In genomic region chr10:1348773-1349050, GRCh38 we compare ENCODE assay signal across 18 cellular contexts.
DNase-seq lines count a peak whose midpoint lies in the region; ATAC-seq and TF ChIP-seq lines count a peak whose summit lies in the region.
"Had no signal": no experiment of that assay in that cellular context is flagged by ENCODE, and none has a peak within 500 bp of the region (broad histone marks: within the 10 kb centered on the region; RNA-seq: fewer than 3 reads in every experiment).

No MANE protein-coding gene starts in this region.

- peak overlapping the region; percentile 84; the same call in 1 of the 2 replicates for H3K14ac ChIP-seq in H9 (ENCODE audit: insufficient read depth, low read length)

- no peak overlapping the region for H2BK120ac ChIP-seq in H9 (ENCODE audit: low read depth, low read length, poor library complexity, severe bottlenecking)

- H3K4me2 ChIP-seq in BLaER1 (peak overlapping the region; percentile 80), H9 (ENCODE audit: insufficient read depth, insufficient read length, low read length) (no peak overlapping the region)

- no peak overlapping the region for H3K4me3 Mint-ChIP-seq in H9
- no peak overlapping the region for H3K4me3 Mint-ChIP-seq in endodermal cell
- no peak overlapping the region for H3K4me3 Mint-ChIP-seq in stimulated activated effector memory CD8-positive, alpha-beta T cell treated with anti-CD3 and anti-CD28 coated beads, Interleukin-12 subunit alpha, Interleukin-12 subunit beta, amount 100 ng/mL, for 72 hours
- H3K4me3 Mint-ChIP-seq: CD4-positive, CD25-positive, alpha-beta regulatory T cell had no signal

- no peak for TF ChIP-seq CTCF in H9 (conservative IDR thresholded peaks at IDR 0.05)
- TF ChIP-seq CTCF in endodermal cell (conservative IDR thresholded peaks at IDR 0.05), result no peak
- no peak for TF ChIP-seq CTCF in body of pancreas (IDR thresholded peaks at IDR 0.05)

- no peak overlapping the region for H3T11ph ChIP-seq in H9 (ENCODE audit: low read length)

- H2AK5ac ChIP-seq in H9 (ENCODE audit: insufficient read length, low read length), result no peak overlapping the region

- no peaks in the 10 kb centered on the region for H3K79me1 ChIP-seq in H9 (ENCODE audit: insufficient read depth, low read depth, low read length, poor library complexity, severe bottlenecking)

- H2BK5ac ChIP-seq in H9 (ENCODE audit: insufficient read length, low read length), result no peak overlapping the region

- H3K23me2 ChIP-seq in H9 (ENCODE audit: insufficient read length, low read depth, low read length, poor library complexity, severe bottlenecking), result no peaks in the 10 kb centered on the region

- H2BK15ac ChIP-seq in H9 (ENCODE audit: low read depth, low read length), result no peak overlapping the region

- H3K36me3 ChIP-seq in BLaER1 (no peaks in the 10 kb centered on the region), endodermal cell (ENCODE audit: control insufficient read depth, insufficient read depth, low read length) (no peaks in the 10 kb centered on the region), body of pancreas (replicated peaks in 1 of 2; ENCODE audit: insufficient read depth in 1 of 2, low read depth in 2 of 2) (no peaks in the 10 kb centered on the region)

- H3K9me3 ChIP-seq in BLaER1 (no peaks in the 10 kb centered on the region), H9 (ENCODE audit: control insufficient read depth, low read depth, low read length) (no peaks in the 10 kb centered on the region), endodermal cell (ENCODE audit: control insufficient read depth, low read length) (no peaks in the 10 kb centered on the region), body of pancreas (no peaks in the 10 kb centered on the region)
- H3K9me3 ChIP-seq: Caco-2 had no signal

- WGBS in H9 (ENCODE audit: extremely low coverage, insufficient read length, low lambda C conversion rate), result no CpG with 5 or more reads among the region's 5 CpGs
- 86% methylated on average over 5 of the region's 5 CpGs; no CpG with 5 or more reads in 1 of the 2 experiments for WGBS in endodermal cell (ENCODE audit: insufficient coverage in 1 of 2, insufficient read length in 1 of 2), 2 experiments
- 54 to 81% methylated on average over 5 of the region's 5 CpGs for WGBS in body of pancreas, 2 donors

- no peaks in the 10 kb centered on the region for H3K79me2 ChIP-seq in H9 (ENCODE audit: insufficient read depth, low read length)

- H4K91ac ChIP-seq in H9 (ENCODE audit: insufficient read length, low read depth, low read length), result no peak overlapping the region

- no peak overlapping the region for H3K4ac ChIP-seq in H9 (ENCODE audit: low read depth, low read length)

- H4K5ac ChIP-seq in H9 (ENCODE audit: insufficient read length, low read depth, low read length), result no peak overlapping the region

- H3K36me3 Mint-ChIP-seq in H9 (ENCODE audit: insufficient read depth in 1 of 3, low read depth in 3 of 3) (no peaks in the 10 kb centered on the region), endodermal cell (ENCODE audit: low read depth) (no peaks in the 10 kb centered on the region)
- no peaks in the 10 kb centered on the region for H3K36me3 Mint-ChIP-seq in stimulated activated effector memory CD8-positive, alpha-beta T cell treated with anti-CD3 and anti-CD28 coated beads, Interleukin-12 subunit alpha, Interleukin-12 subunit beta, amount 100 ng/mL, for 72 hours
- H3K36me3 Mint-ChIP-seq: CD4-positive, CD25-positive, alpha-beta regulatory T cell; CD8-positive, alpha-beta memory T cell had no signal

- H3K27me3 ChIP-seq in BLaER1 (no peaks in the 10 kb centered on the region), H9 (ENCODE audit: insufficient read depth, low read length) (no peaks in the 10 kb centered on the region), endodermal cell (ENCODE audit: control insufficient read depth, insufficient read depth, low read length, poor library complexity, severe bottlenecking) (no peaks in the 10 kb centered on the region), body of pancreas (no peaks in the 10 kb centered on the region)

- H4K20me1 ChIP-seq in BLaER1 (peaks cover 44% of the 10 kb centered on the region), H9 (ENCODE audit: control insufficient read depth, insufficient read depth, insufficient read length) (no peaks in the 10 kb centered on the region)

- H3K27ac Mint-ChIP-seq in H9 (no peak overlapping the region; a peak in 1 of 7 replicates), endodermal cell (peak overlapping the region; percentile 69)
- H3K27ac Mint-ChIP-seq in stimulated activated effector memory CD8-positive, alpha-beta T cell treated with anti-CD3 and anti-CD28 coated beads, Interleukin-12 subunit alpha, Interleukin-12 subunit beta, amount 100 ng/mL, for 72 hours, result no peak overlapping the region
- H3K27ac Mint-ChIP-seq: CD4-positive, CD25-positive, alpha-beta regulatory T cell; CD8-positive, alpha-beta memory T cell had no signal

- H3K4me1 ChIP-seq in BLaER1 (peaks cover 20% of the 10 kb centered on the region), H9 (ENCODE audit: insufficient read depth, low read length) (no peaks in the 10 kb centered on the region), endodermal cell (ENCODE audit: control insufficient read depth, insufficient read depth, low read length) (peaks cover 4% of the 10 kb centered on the region), body of pancreas (no peaks in the 10 kb centered on the region)
- H3K4me1 ChIP-seq: Caco-2 had no signal

- H2BK12ac ChIP-seq in H9 (ENCODE audit: insufficient read length, low read depth, low read length), result no peak overlapping the region

- no peak for TF ChIP-seq POLR2A in GM18505 (IDR thresholded peaks at IDR 0.05; ENCODE audit: borderline replicate concordance, extremely low read depth, insufficient read depth, insufficient read length)
- no peak for TF ChIP-seq POLR2A in body of pancreas (IDR thresholded peaks at IDR 0.05)

- DNase-seq in H9 (no peak), endodermal cell (peak; percentile 79), body of pancreas (no peak), SHP77 treated with DMSO at 0.1 percent for 48 hours (lab: John Stamatoyannopoulos, UW) (no peak)
- DNase-seq in stimulated activated effector memory CD8-positive, alpha-beta T cell treated with anti-CD3 and anti-CD28 coated beads, Interleukin-12 subunit alpha, Interleukin-12 subunit beta, amount 100 ng/mL, for 72 hours (ENCODE audit: low spot score in 2 of 2), result no peak
- DNase-seq: 8988T; C1 segment of cervical spinal cord; Caco-2; CD4-positive, CD25-positive, alpha-beta regulatory T cell; CD8-positive, alpha-beta memory T cell; DMS153; DMS79; GF-D8; GM23248; KG1 had no signal

- ATAC-seq in stimulated activated effector memory CD8-positive, alpha-beta T cell treated with anti-CD3 and anti-CD28 coated beads, Interleukin-12 subunit alpha, Interleukin-12 subunit beta, amount 100 ng/mL, for 72 hours, result peak; percentile 13
- ATAC-seq in GM18505 (IDR thresholded peaks at IDR 0.05; ENCODE audit: unreplicated experiment) (no peak), body of pancreas (no peak)
- ATAC-seq: HCT116 had no signal

- peaks cover 17 to 21% of the 10 kb centered on the region in 2 experiments for H3K4me1 Mint-ChIP-seq in H9
- H3K4me1 Mint-ChIP-seq in endodermal cell, result peaks cover 7% of the 10 kb centered on the region
- H3K4me1 Mint-ChIP-seq in stimulated activated effector memory CD8-positive, alpha-beta T cell treated with anti-CD3 and anti-CD28 coated beads, Interleukin-12 subunit alpha, Interleukin-12 subunit beta, amount 100 ng/mL, for 72 hours, result peaks cover 11% of the 10 kb centered on the region
- H3K4me1 Mint-ChIP-seq: CD4-positive, CD25-positive, alpha-beta regulatory T cell; CD8-positive, alpha-beta memory T cell had no signal

- no peak overlapping the region for H4K8ac ChIP-seq in H9 (replicated peaks; ENCODE audit: insufficient read length, low read depth, low read length)

- no peak overlapping the region for H3K18ac ChIP-seq in H9 (ENCODE audit: insufficient read length, low read depth, low read length)

- peaks cover 6% of the 10 kb centered on the region for H3K27me3 Mint-ChIP-seq in H9 (ENCODE audit: low read depth)
- no peaks in the 10 kb centered on the region for H3K27me3 Mint-ChIP-seq in endodermal cell (ENCODE audit: insufficient read depth)

- H3K9me3 Mint-ChIP-seq in H9 (no peaks in the 10 kb centered on the region), endodermal cell (no peaks in the 10 kb centered on the region)
- H3K9me3 Mint-ChIP-seq in stimulated activated effector memory CD8-positive, alpha-beta T cell treated with anti-CD3 and anti-CD28 coated beads, Interleukin-12 subunit alpha, Interleukin-12 subunit beta, amount 100 ng/mL, for 72 hours, result no peaks in the 10 kb centered on the region
- H3K9me3 Mint-ChIP-seq: CD8-positive, alpha-beta memory T cell had no signal

- no peak overlapping the region for H3K23ac ChIP-seq in H9 (ENCODE audit: insufficient read length, low read depth, low read length)

- H3K27ac ChIP-seq in BLaER1 (no peak overlapping the region), H9 (ENCODE audit: insufficient read length, low read depth, low read length) (no peak overlapping the region), endodermal cell (ENCODE audit: low read depth, low read length) (no peak overlapping the region), body of pancreas (no peak overlapping the region)
- H3K27ac ChIP-seq: GM23248 had no signal

- H3K56ac ChIP-seq in H9 (ENCODE audit: insufficient read length, low read depth, low read length), result no peak overlapping the region

- H2AFZ ChIP-seq in H9 (ENCODE audit: low read length), result no peak overlapping the region
- H2AFZ ChIP-seq: GM23248 had no signal

- H3K4me3 ChIP-seq in BLaER1 (no peak overlapping the region), endodermal cell (ENCODE audit: low read length) (no peak overlapping the region), body of pancreas (no peak overlapping the region)
- H3K4me3 ChIP-seq: GM23248 had no signal

- no peak overlapping the region for H2BK20ac ChIP-seq in H9 (ENCODE audit: low read depth, low read length, poor library complexity, severe bottlenecking)

- intact Hi-C loops in body of pancreas (cut with DNase I), result no loop called here

- H3K9ac ChIP-seq in BLaER1 (no peak overlapping the region), H9 (ENCODE audit: extremely low read depth, insufficient read length, low read length) (no peak overlapping the region), endodermal cell (ENCODE audit: extremely low read depth, low read length, poor library complexity, severe bottlenecking) (no peak overlapping the region)
- H3K9ac ChIP-seq: GM23248 had no signal
